1 cellular context compared by ENCODE assay signal in the genomic region with DNA sequence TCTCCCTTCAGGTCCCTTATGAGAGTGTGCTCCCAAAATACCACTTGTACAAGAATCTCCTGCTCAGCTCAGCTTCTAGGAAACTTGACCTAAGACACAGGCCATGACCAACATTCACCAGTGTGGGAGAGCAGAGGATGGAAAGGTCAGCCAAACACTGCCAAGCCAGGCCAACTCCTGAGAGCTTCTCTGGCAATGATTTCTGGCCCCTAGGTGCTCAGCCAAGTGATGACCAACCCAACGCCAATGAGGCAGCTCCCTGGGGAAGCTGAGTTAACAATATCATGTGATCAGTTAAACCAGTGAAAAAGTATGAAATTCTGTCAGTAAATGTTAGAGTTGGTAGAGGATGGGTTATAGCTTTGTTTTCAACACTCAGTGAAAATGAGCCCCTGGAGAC.
TF ChIP-seq lines count a peak whose summit lies in the region.

No MANE protein-coding gene starts in this region.

TF ChIP-seq in K562, 482 proteins besides CTCF, POLR2A, EP300 and RAD21:
- no peak for TF ChIP-seq HMG20B (CRISPR knock-in tag; IDR thresholded peaks at IDR 0.05)
- TF ChIP-seq, protein P1, sequence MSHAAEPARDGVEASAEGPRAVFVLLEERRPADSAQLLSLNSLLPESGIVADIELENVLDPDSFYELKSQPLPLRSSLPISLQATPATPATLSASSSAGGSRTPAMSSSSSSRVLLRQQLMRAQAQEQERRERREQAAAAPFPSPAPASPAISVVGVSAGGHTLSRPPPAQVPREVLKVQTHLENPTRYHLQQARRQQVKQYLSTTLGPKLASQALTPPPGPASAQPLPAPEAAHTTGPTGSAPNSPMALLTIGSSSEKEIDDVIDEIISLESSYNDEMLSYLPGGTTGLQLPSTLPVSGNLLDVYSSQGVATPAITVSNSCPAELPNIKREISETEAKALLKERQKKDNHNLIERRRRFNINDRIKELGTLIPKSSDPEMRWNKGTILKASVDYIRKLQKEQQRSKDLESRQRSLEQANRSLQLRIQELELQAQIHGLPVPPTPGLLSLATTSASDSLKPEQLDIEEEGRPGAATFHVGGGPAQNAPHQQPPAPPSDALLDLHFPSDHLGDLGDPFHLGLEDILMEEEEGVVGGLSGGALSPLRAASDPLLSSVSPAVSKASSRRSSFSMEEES (CRISPR knock-in tag; IDR thresholded peaks at IDR 0.05), result peak; percentile 14; the same call in 1 of the 2 replicates
